Comparison of ENCODE assay signal across 8 cellular contexts in genomic region chr19:9828551-9829063, GRCh38. TPM values are rescaled to one million over a fixed set of nuclear protein-coding genes. Genes with fewer than 3 reads are reported as not detected.
A peak's percentile ranks its signal among the peaks of the same experiment; 100 is the strongest.
DNase-seq lines count a peak whose midpoint lies in the region; ATAC-seq and TF ChIP-seq lines count a peak whose summit lies in the region.

No MANE protein-coding gene starts in this region.

- no peaks in the 10 kb centered on the region for H3K27me3 Mint-ChIP-seq in stimulated activated naive CD8-positive, alpha-beta T cell treated with anti-CD3 and anti-CD28 coated beads, Interleukin-15, Interleukin-2, amounts not matched to agents 100 ng/mL and 50 ng/mL, for 24 hours
- H3K27me3 Mint-ChIP-seq in brain (peaks cover 6% of the 10 kb centered on the region), mesothelial cell of epicardium (ENCODE audit: low read depth) (no peaks in the 10 kb centered on the region)

- TF ChIP-seq CTCF in brain (conservative IDR thresholded peaks at IDR 0.05) (no peak), mesothelial cell of epicardium (IDR thresholded peaks at IDR 0.05; ENCODE audit: unreplicated experiment) (no peak)

- peak overlapping the region; percentile 100 for H3K4me3 Mint-ChIP-seq in stimulated activated naive CD8-positive, alpha-beta T cell treated with anti-CD3 and anti-CD28 coated beads, Interleukin-15, Interleukin-2, amounts not matched to agents 100 ng/mL and 50 ng/mL, for 24 hours
- H3K4me3 Mint-ChIP-seq in brain (peak overlapping the region; percentile 97 to 100 (median 100)), mesothelial cell of epicardium (peak overlapping the region; percentile 100)

- DNase-seq in stimulated activated naive CD8-positive, alpha-beta T cell treated with anti-CD3 and anti-CD28 coated beads, Interleukin-15, Interleukin-2, amounts not matched to agents 100 U/mL and 50 U/mL, for 24 hours = no peak
- DNase-seq in mesothelial cell of epicardium (ENCODE audit: low spot score in 2 of 2, unreplicated experiment in 2 of 2) = no peak
- DNase-seq in NCI-H2029 (lab: John Stamatoyannopoulos, UW) = no peak

- H3K27ac Mint-ChIP-seq in stimulated activated naive CD8-positive, alpha-beta T cell treated with anti-CD3 and anti-CD28 coated beads, Interleukin-15, Interleukin-2, amounts not matched to agents 100 ng/mL and 50 ng/mL, for 24 hours = peak overlapping the region; percentile 83
- H3K27ac Mint-ChIP-seq in brain (peak overlapping the region; percentile 86 to 99 (median 94)), mesothelial cell of epicardium (peak overlapping the region; percentile 98)

- ATAC-seq in stimulated activated naive CD8-positive, alpha-beta T cell treated with anti-CD3 and anti-CD28 coated beads, Interleukin-15, Interleukin-2, amounts not matched to agents 100 U/mL and 50 U/mL, for 24 hours = no peak
- ATAC-seq in GM21360 (IDR thresholded peaks at IDR 0.05; ENCODE audit: unreplicated experiment) (no peak), GM18907 (IDR thresholded peaks at IDR 0.05; ENCODE audit: unreplicated experiment) (no peak), HG03439 (IDR thresholded peaks at IDR 0.05; ENCODE audit: unreplicated experiment) (no peak)

- H3K9me3 Mint-ChIP-seq in stimulated activated naive CD8-positive, alpha-beta T cell treated with anti-CD3 and anti-CD28 coated beads, Interleukin-15, Interleukin-2, amounts not matched to agents 100 ng/mL and 50 ng/mL, for 24 hours = no peaks in the 10 kb centered on the region
- no peaks in the 10 kb centered on the region for H3K9me3 Mint-ChIP-seq in brain
- no peaks in the 10 kb centered on the region for H3K9me3 Mint-ChIP-seq in mesothelial cell of epicardium

- peaks cover 32% of the 10 kb centered on the region for H3K4me1 Mint-ChIP-seq in stimulated activated naive CD8-positive, alpha-beta T cell treated with anti-CD3 and anti-CD28 coated beads, Interleukin-15, Interleukin-2, amounts not matched to agents 100 ng/mL and 50 ng/mL, for 24 hours (ENCODE audit: low read depth)
- H3K4me1 Mint-ChIP-seq in brain = peaks cover 38% of the 10 kb centered on the region
- peaks cover 24% of the 10 kb centered on the region for H3K4me1 Mint-ChIP-seq in mesothelial cell of epicardium

- peaks cover 32% of the 10 kb centered on the region for H3K36me3 Mint-ChIP-seq in stimulated activated naive CD8-positive, alpha-beta T cell treated with anti-CD3 and anti-CD28 coated beads, Interleukin-15, Interleukin-2, amounts not matched to agents 100 ng/mL and 50 ng/mL, for 24 hours (ENCODE audit: low read depth)
- H3K36me3 Mint-ChIP-seq in brain = peaks cover 29% of the 10 kb centered on the region
- peaks cover 5% of the 10 kb centered on the region for H3K36me3 Mint-ChIP-seq in mesothelial cell of epicardium

RNA-seq across cellular contexts. Expression of gene UBL5, which starts 0.9 kb away (rescaled TPM):
- polyA plus RNA-seq in brain (ENCODE audit: insufficient read depth, low read depth, low replicate concordance) = 841 TPM
- total RNA-seq in mesothelial cell of epicardium = 248 to 264 TPM (median 260 TPM) in 3 replicates

RNA-seq across cellular contexts. Expression of gene PIN1, which starts 6.5 kb away (rescaled TPM):
- 273 TPM for polyA plus RNA-seq in brain (ENCODE audit: insufficient read depth, low read depth, low replicate concordance)
- 60.0 to 61.1 TPM (median 60.6 TPM) in 3 replicates for total RNA-seq in mesothelial cell of epicardium

RNA-seq across cellular contexts. Expression of gene FBXL12, which starts 9.7 kb away (rescaled TPM):
- 15.3 TPM for polyA plus RNA-seq in brain (ENCODE audit: insufficient read depth, low read depth, low replicate concordance)
- total RNA-seq in mesothelial cell of epicardium = 42.4 to 43.8 TPM (median 43.5 TPM) in 3 replicates
